ENCODE assay signal across 13 cellular contexts in the genomic region with DNA sequence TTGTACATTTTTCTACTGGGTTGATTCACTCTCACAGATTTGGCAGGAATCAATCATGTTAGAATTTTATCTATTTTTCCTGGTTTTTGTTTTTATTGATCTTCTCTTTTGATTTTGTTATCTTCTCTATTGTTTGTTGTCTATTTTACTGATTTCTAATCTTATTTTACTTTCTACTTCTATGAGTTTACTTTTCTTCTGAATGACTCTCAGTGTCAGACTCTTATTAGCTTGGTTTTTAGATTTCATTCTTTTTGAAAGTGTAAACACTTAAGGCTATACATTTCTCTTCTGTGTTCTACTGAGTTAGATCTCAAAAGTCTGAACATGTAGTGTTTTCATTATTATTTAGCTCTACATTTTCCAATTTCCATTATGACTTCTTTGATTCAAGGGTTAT.
"Had no signal": no experiment of that assay in that cellular context is flagged by ENCODE, and none has a peak within 500 bp of the region (broad histone marks: within the 10 kb centered on the region; RNA-seq: fewer than 3 reads in every experiment).

No MANE protein-coding gene starts in this region.

- H3K9me3 ChIP-seq: colonic mucosa, gastrocnemius medialis, heart right ventricle, thyroid gland had no signal

- ATAC-seq: gastrocnemius medialis, heart right ventricle, left ventricle myocardium superior, T-helper 17 cell had no signal

- H3K36me3 ChIP-seq: colonic mucosa had no signal

- H3K4me1 ChIP-seq: colonic mucosa, gastrocnemius medialis, heart right ventricle, parathyroid adenoma, thyroid gland had no signal

- H3K27ac Mint-ChIP-seq: activated CD4-positive, alpha-beta memory T cell treated with anti-CD3 and anti-CD28 coated beads for 36 hours; T-helper 17 cell had no signal

- H3K27me3 ChIP-seq: colonic mucosa, gastrocnemius medialis, heart right ventricle, thyroid gland had no signal

- DNase-seq: activated CD4-positive, alpha-beta memory T cell treated with anti-CD3 and anti-CD28 coated beads for 36 hours; activated CD8-positive, alpha-beta memory T cell treated with anti-CD3 and anti-CD28 coated beads, Interleukin-2, amount 50 U/mL, for 4 hours; activated effector memory CD4-positive, alpha-beta T cell treated with Interleukin-2 at 50 U/mL for 16 hours; colonic mucosa; gastrocnemius medialis; heart right ventricle; left ventricle myocardium superior; retina; stimulated activated CD4-positive, alpha-beta T cell treated with anti-CD3 and anti-CD28 coated beads, Interleukin-15, amount 100 ng/mL, for 24 hours; stimulated activated CD4-positive, alpha-beta T cell treated with anti-CD3 and anti-CD28 coated beads, Interleukin-4, amount 100 ng/mL, for 24 hours; T-helper 17 cell; thyroid gland had no signal

- H3K27me3 Mint-ChIP-seq: activated CD4-positive, alpha-beta memory T cell treated with anti-CD3 and anti-CD28 coated beads for 36 hours; T-helper 17 cell had no signal

- H3K4me3 Mint-ChIP-seq: activated CD4-positive, alpha-beta memory T cell treated with anti-CD3 and anti-CD28 coated beads for 36 hours; T-helper 17 cell had no signal

- H3K4me3 ChIP-seq: colonic mucosa, gastrocnemius medialis, heart right ventricle, thyroid gland had no signal

- H3K9me3 Mint-ChIP-seq: activated CD4-positive, alpha-beta memory T cell treated with anti-CD3 and anti-CD28 coated beads for 36 hours had no signal

- H3K27ac ChIP-seq: colonic mucosa, gastrocnemius medialis, heart right ventricle, parathyroid adenoma, thyroid gland had no signal
